Comparison of ENCODE assay signal across 12 cellular contexts in genomic region chr7:92614586-92615237, GRCh38. TPM values are rescaled to one million over a fixed set of nuclear protein-coding genes. Genes with fewer than 3 reads are reported as not detected.
DNase-seq lines count a peak whose midpoint lies in the region; ATAC-seq and TF ChIP-seq lines count a peak whose summit lies in the region.
"Had no signal": no experiment of that assay in that cellular context is flagged by ENCODE, and none has a peak within 500 bp of the region (broad histone marks: within the 10 kb centered on the region; RNA-seq: fewer than 3 reads in every experiment).

No MANE protein-coding gene starts in this region.

- no peak for ATAC-seq in activated T-helper 17 cell treated with anti-CD3 and anti-CD28 coated beads, Interleukin-2, amount 50 U/mL, for 72 hours (replicated peaks)
- ATAC-seq in heart right ventricle (peak in 7 of 8 donors; percentile 55 to 83 (median 62)), HG03135 (IDR thresholded peaks at IDR 0.05; ENCODE audit: unreplicated experiment) (no peak)
- no peak for ATAC-seq in stimulated activated effector memory CD8-positive, alpha-beta T cell treated with anti-CD3 and anti-CD28 coated beads, Interleukin-12 subunit alpha, Interleukin-12 subunit beta, amount 100 ng/mL, for 72 hours
- ATAC-seq in CD8-positive, alpha-beta T cell, result no peak
- ATAC-seq: naive thymus-derived CD4-positive, alpha-beta T cell; T-helper 17 cell had no signal

- peaks cover 0 to 19% (median 3%) of the 10 kb centered on the region in 9 donors for H3K4me1 ChIP-seq in heart right ventricle
- no peaks in the 10 kb centered on the region for H3K4me1 ChIP-seq in CD8-positive, alpha-beta T cell (ENCODE audit: insufficient read depth, low read length)

- POLR2A ChIA-PET in CD8-positive, alpha-beta T cell (lab: Charles Lee), result no interaction called here

- no peaks in the 10 kb centered on the region for H3K27me3 ChIP-seq in heart right ventricle
- no peaks in the 10 kb centered on the region for H3K27me3 ChIP-seq in CD8-positive, alpha-beta T cell (ENCODE audit: insufficient read depth, low read length)

- H3K36me3 Mint-ChIP-seq in activated naive CD4-positive, alpha-beta T cell treated with anti-CD3 and anti-CD28 coated beads, Interleukin-2, amount 50 U/mL, for 24 hours, result peaks cover 20% of the 10 kb centered on the region
- H3K36me3 Mint-ChIP-seq in activated T-helper 17 cell treated with anti-CD3 and anti-CD28 coated beads, Interleukin-2, amount 50 U/mL, for 72 hours (ENCODE audit: low read depth), result peaks cover 88% of the 10 kb centered on the region
- peaks cover 96% of the 10 kb centered on the region for H3K36me3 Mint-ChIP-seq in stimulated activated effector memory CD8-positive, alpha-beta T cell treated with anti-CD3 and anti-CD28 coated beads, Interleukin-12 subunit alpha, Interleukin-12 subunit beta, amount 100 ng/mL, for 72 hours
- H3K36me3 Mint-ChIP-seq in CD8-positive, alpha-beta T cell, result peaks cover 42% of the 10 kb centered on the region

- DNase-seq in activated naive CD4-positive, alpha-beta T cell treated with Interleukin-2 at 50 U/mL for 16 hours, result no peak
- peak in 1 of 2 donors; percentile 28 for DNase-seq in heart right ventricle
- DNase-seq in stimulated activated effector memory CD8-positive, alpha-beta T cell treated with anti-CD3 and anti-CD28 coated beads, Interleukin-12 subunit alpha, Interleukin-12 subunit beta, amount 100 ng/mL, for 72 hours (ENCODE audit: low spot score in 2 of 2), result no peak
- DNase-seq in CD8-positive, alpha-beta T cell, result no peak
- DNase-seq in stimulated activated CD4-positive, alpha-beta T cell treated with anti-CD3 and anti-CD28 coated beads, Interleukin-4, amount 100 ng/mL, for 1 hour, result no peak
- DNase-seq: CD4-positive, alpha-beta T cell; cortex of kidney; naive thymus-derived CD4-positive, alpha-beta T cell; T-helper 17 cell had no signal

- CTCF ChIA-PET in CD8-positive, alpha-beta T cell (lab: Charles Lee), result interaction anchor here (1.7 kb wide), 1 partner anchor 222 kb away, joined by 4 read pairs; the partner anchor contains the start of gene CDK6

- H3K4me3 ChIP-seq in heart right ventricle, result no peak overlapping the region
- H3K4me3 ChIP-seq in CD8-positive, alpha-beta T cell (ENCODE audit: low read depth, low read length), result no peak overlapping the region

- H3K27me3 Mint-ChIP-seq in activated naive CD4-positive, alpha-beta T cell treated with anti-CD3 and anti-CD28 coated beads, Interleukin-2, amount 50 U/mL, for 24 hours, result no peaks in the 10 kb centered on the region
- H3K27me3 Mint-ChIP-seq in activated T-helper 17 cell treated with anti-CD3 and anti-CD28 coated beads, Interleukin-2, amount 50 U/mL, for 72 hours, result no peaks in the 10 kb centered on the region
- H3K27me3 Mint-ChIP-seq in CD8-positive, alpha-beta T cell (ENCODE audit: low read depth), result no peaks in the 10 kb centered on the region
- H3K27me3 Mint-ChIP-seq: CD4-positive, alpha-beta T cell; naive thymus-derived CD4-positive, alpha-beta T cell; T-helper 17 cell had no signal

- no peaks in the 10 kb centered on the region for H3K9me3 Mint-ChIP-seq in activated naive CD4-positive, alpha-beta T cell treated with anti-CD3 and anti-CD28 coated beads, Interleukin-2, amount 50 U/mL, for 24 hours
- H3K9me3 Mint-ChIP-seq in activated T-helper 17 cell treated with anti-CD3 and anti-CD28 coated beads, Interleukin-2, amount 50 U/mL, for 72 hours, result no peaks in the 10 kb centered on the region
- no peaks in the 10 kb centered on the region for H3K9me3 Mint-ChIP-seq in stimulated activated effector memory CD8-positive, alpha-beta T cell treated with anti-CD3 and anti-CD28 coated beads, Interleukin-12 subunit alpha, Interleukin-12 subunit beta, amount 100 ng/mL, for 72 hours
- H3K9me3 Mint-ChIP-seq in CD8-positive, alpha-beta T cell, result no peaks in the 10 kb centered on the region
- H3K9me3 Mint-ChIP-seq: CD4-positive, alpha-beta T cell; naive thymus-derived CD4-positive, alpha-beta T cell had no signal

- 60 to 63% methylated on average over 7 of the region's 7 CpGs for WGBS in heart right ventricle, 2 donors

- no peak for TF ChIP-seq CTCF in heart right ventricle (IDR thresholded peaks at IDR 0.05)
- TF ChIP-seq CTCF in CD8-positive, alpha-beta T cell (IDR thresholded peaks at IDR 0.05), result no peak

- H3K27ac Mint-ChIP-seq in activated naive CD4-positive, alpha-beta T cell treated with anti-CD3 and anti-CD28 coated beads, Interleukin-2, amount 50 U/mL, for 24 hours, result peak overlapping the region; percentile 17
- peak overlapping the region; percentile 82 for H3K27ac Mint-ChIP-seq in activated T-helper 17 cell treated with anti-CD3 and anti-CD28 coated beads, Interleukin-2, amount 50 U/mL, for 72 hours
- peak overlapping the region; percentile 83 for H3K27ac Mint-ChIP-seq in stimulated activated effector memory CD8-positive, alpha-beta T cell treated with anti-CD3 and anti-CD28 coated beads, Interleukin-12 subunit alpha, Interleukin-12 subunit beta, amount 100 ng/mL, for 72 hours
- no peak overlapping the region for H3K27ac Mint-ChIP-seq in CD8-positive, alpha-beta T cell
- H3K27ac Mint-ChIP-seq: CD4-positive, alpha-beta T cell; T-helper 17 cell had no signal

- H3K4me3 Mint-ChIP-seq in activated naive CD4-positive, alpha-beta T cell treated with anti-CD3 and anti-CD28 coated beads, Interleukin-2, amount 50 U/mL, for 24 hours, result no peak overlapping the region
- no peak overlapping the region for H3K4me3 Mint-ChIP-seq in activated T-helper 17 cell treated with anti-CD3 and anti-CD28 coated beads, Interleukin-2, amount 50 U/mL, for 72 hours
- no peak overlapping the region for H3K4me3 Mint-ChIP-seq in stimulated activated effector memory CD8-positive, alpha-beta T cell treated with anti-CD3 and anti-CD28 coated beads, Interleukin-12 subunit alpha, Interleukin-12 subunit beta, amount 100 ng/mL, for 72 hours
- H3K4me3 Mint-ChIP-seq in CD8-positive, alpha-beta T cell, result no peak overlapping the region
- H3K4me3 Mint-ChIP-seq: CD4-positive, alpha-beta T cell; naive thymus-derived CD4-positive, alpha-beta T cell; T-helper 17 cell had no signal

- H3K36me3 ChIP-seq in heart right ventricle, result peaks cover 0 to 57% (median 0%) of the 10 kb centered on the region in 9 donors
- H3K36me3 ChIP-seq in CD8-positive, alpha-beta T cell (ENCODE audit: insufficient read depth, low read length), result peaks cover 34% of the 10 kb centered on the region

- no peak overlapping the region for H3K27ac ChIP-seq in heart right ventricle
- H3K27ac ChIP-seq in CD8-positive, alpha-beta T cell (ENCODE audit: low read depth, low read length), result no peak overlapping the region

- H3K4me1 Mint-ChIP-seq in activated naive CD4-positive, alpha-beta T cell treated with anti-CD3 and anti-CD28 coated beads, Interleukin-2, amount 50 U/mL, for 24 hours, result peaks cover 19% of the 10 kb centered on the region
- H3K4me1 Mint-ChIP-seq in activated T-helper 17 cell treated with anti-CD3 and anti-CD28 coated beads, Interleukin-2, amount 50 U/mL, for 72 hours, result peaks cover 17% of the 10 kb centered on the region
- peaks cover 23% of the 10 kb centered on the region for H3K4me1 Mint-ChIP-seq in stimulated activated effector memory CD8-positive, alpha-beta T cell treated with anti-CD3 and anti-CD28 coated beads, Interleukin-12 subunit alpha, Interleukin-12 subunit beta, amount 100 ng/mL, for 72 hours
- peaks cover 5% of the 10 kb centered on the region for H3K4me1 Mint-ChIP-seq in CD8-positive, alpha-beta T cell (ENCODE audit: low read depth)

- H3K9me3 ChIP-seq in heart right ventricle, result no peaks in the 10 kb centered on the region
- H3K9me3 ChIP-seq in CD8-positive, alpha-beta T cell (ENCODE audit: low read length), result no peaks in the 10 kb centered on the region

- intact Hi-C loops in heart right ventricle (cut with DNase I), result no loop called here
- intact Hi-C loops in CD8-positive, alpha-beta T cell (cut with DNase I, micrococcal nuclease), result no loop called here

RNA-seq across cellular contexts. Expression of gene FAM133B, which starts 24.5 kb away (rescaled TPM):
- 10 to 100 TPM; 27.9 to 31.4 TPM for total RNA-seq in activated T-helper 17 cell treated with anti-CD3 and anti-CD28 coated beads, Interleukin-2, amount 50 U/mL, for 72 hours
- 10 to 100 TPM in 4 of 10 donors, 1 to 10 TPM in 6; 8.0 to 16.1 (median 9.8) TPM for total RNA-seq in heart right ventricle
- 10 to 100 TPM in 1 of 2 donors, 1 to 10 TPM in 1; 8.4 to 37.0 TPM for polyA plus RNA-seq in heart right ventricle
- 10 to 100 TPM; 83.0 to 85.1 TPM for total RNA-seq in CD8-positive, alpha-beta T cell

Comparison
In these comparisons a context has a peak if more than half of its experiments do, and no peak if none do; other contexts are left out.
1. ATAC-seq: peak in heart right ventricle (7 of 8); none in activated T-helper 17 cell treated with anti-CD3 and anti-CD28 coated beads, Interleukin-2, amount 50 U/mL, for 72 hours (single experiment), stimulated activated effector memory CD8-positive, alpha-beta T cell treated with anti-CD3 and anti-CD28 coated beads, Interleukin-12 subunit alpha, Interleukin-12 subunit beta, amount 100 ng/mL, for 72 hours (single experiment), CD8-positive, alpha-beta T cell (single experiment) and HG03135 (single experiment).